In genomic region chr5:76471994-76472337, GRCh38 we compare ENCODE assay signal across 1 cellular context.
TF ChIP-seq lines count a peak whose summit lies in the region.

No MANE protein-coding gene starts in this region.

TF ChIP-seq in WTC11, 78 proteins besides CTCF, POLR2A, EP300 and RAD21 (continued from another document):
- TF ChIP-seq, protein P1, sequence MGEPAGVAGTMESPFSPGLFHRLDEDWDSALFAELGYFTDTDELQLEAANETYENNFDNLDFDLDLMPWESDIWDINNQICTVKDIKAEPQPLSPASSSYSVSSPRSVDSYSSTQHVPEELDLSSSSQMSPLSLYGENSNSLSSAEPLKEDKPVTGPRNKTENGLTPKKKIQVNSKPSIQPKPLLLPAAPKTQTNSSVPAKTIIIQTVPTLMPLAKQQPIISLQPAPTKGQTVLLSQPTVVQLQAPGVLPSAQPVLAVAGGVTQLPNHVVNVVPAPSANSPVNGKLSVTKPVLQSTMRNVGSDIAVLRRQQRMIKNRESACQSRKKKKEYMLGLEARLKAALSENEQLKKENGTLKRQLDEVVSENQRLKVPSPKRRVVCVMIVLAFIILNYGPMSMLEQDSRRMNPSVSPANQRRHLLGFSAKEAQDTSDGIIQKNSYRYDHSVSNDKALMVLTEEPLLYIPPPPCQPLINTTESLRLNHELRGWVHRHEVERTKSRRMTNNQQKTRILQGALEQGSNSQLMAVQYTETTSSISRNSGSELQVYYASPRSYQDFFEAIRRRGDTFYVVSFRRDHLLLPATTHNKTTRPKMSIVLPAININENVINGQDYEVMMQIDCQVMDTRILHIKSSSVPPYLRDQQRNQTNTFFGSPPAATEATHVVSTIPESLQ (CRISPR knock-in tag; IDR thresholded peaks at IDR 0.05) = no peak
- TF ChIP-seq HMGXB4 (CRISPR knock-in tag; IDR thresholded peaks at IDR 0.05) (no peak), KAT7 (CRISPR knock-in tag; IDR thresholded peaks at IDR 0.05; ENCODE audit: borderline replicate concordance) (no peak)
TF ChIP-seq in WTC11: peak in this region for 0.
